ENCODE assay signal across 1 cellular context in genomic region chr6:82910394-82910793, GRCh38.
TF ChIP-seq lines count a peak whose summit lies in the region.

No MANE protein-coding gene starts in this region.

TF ChIP-seq in GM23338, 12 proteins besides CTCF, POLR2A, EP300 and RAD21 (continued from another document):
- no peak for TF ChIP-seq REST (IDR thresholded peaks at IDR 0.05; ENCODE audit: unreplicated experiment)
- TF ChIP-seq ZNF331 (CRISPR knock-in tag; IDR thresholded peaks at IDR 0.05; ENCODE audit: low read depth), result no peak
- no peak for TF ChIP-seq CREB1 (CRISPR knock-in tag; IDR thresholded peaks at IDR 0.05; ENCODE audit: low read depth)
- TF ChIP-seq ZNF462 (CRISPR knock-in tag; IDR thresholded peaks at IDR 0.05), result no peak
- no peak for TF ChIP-seq NANOG (IDR thresholded peaks at IDR 0.05; ENCODE audit: borderline replicate concordance)
- TF ChIP-seq ZNF114 (CRISPR knock-in tag; IDR thresholded peaks at IDR 0.05), result no peak
- TF ChIP-seq STAT1 (IDR thresholded peaks at IDR 0.05; ENCODE audit: unreplicated experiment), result no peak
- TF ChIP-seq, protein P1, sequence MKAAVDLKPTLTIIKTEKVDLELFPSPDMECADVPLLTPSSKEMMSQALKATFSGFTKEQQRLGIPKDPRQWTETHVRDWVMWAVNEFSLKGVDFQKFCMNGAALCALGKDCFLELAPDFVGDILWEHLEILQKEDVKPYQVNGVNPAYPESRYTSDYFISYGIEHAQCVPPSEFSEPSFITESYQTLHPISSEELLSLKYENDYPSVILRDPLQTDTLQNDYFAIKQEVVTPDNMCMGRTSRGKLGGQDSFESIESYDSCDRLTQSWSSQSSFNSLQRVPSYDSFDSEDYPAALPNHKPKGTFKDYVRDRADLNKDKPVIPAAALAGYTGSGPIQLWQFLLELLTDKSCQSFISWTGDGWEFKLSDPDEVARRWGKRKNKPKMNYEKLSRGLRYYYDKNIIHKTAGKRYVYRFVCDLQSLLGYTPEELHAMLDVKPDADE (IDR thresholded peaks at IDR 0.05), result no peak
- no peak for TF ChIP-seq EZH2phosphoT487 (IDR thresholded peaks at IDR 0.05; ENCODE audit: unreplicated experiment)
- no peak for TF ChIP-seq EZH2 (IDR thresholded peaks at IDR 0.05; ENCODE audit: low read depth, unreplicated experiment)
TF ChIP-seq in GM23338: peak in this region for 0.
